1 cellular context compared by ENCODE assay signal in genomic region chr17:60603477-60603876, GRCh38.
A peak's percentile ranks its signal among the peaks of the same experiment; 100 is the strongest.
TF ChIP-seq lines count a peak whose summit lies in the region.

No MANE protein-coding gene starts in this region.

TF ChIP-seq in WTC11, 78 proteins besides CTCF, POLR2A, EP300 and RAD21:
- TF ChIP-seq ZNF121 (CRISPR knock-in tag; IDR thresholded peaks at IDR 0.05) = 0 out of 2 replicates have a peak, but pooled peaks have one; percentile 36
